1 cellular context compared by ENCODE assay signal in genomic region chr1:154320882-154321608, GRCh38.
A peak's percentile ranks its signal among the peaks of the same experiment; 100 is the strongest.
TF ChIP-seq lines count a peak whose summit lies in the region.

Gene AQP10, plus strand, starts transcription at chr1:154321093. Its CDS starts 63 bp downstream, at chr1:154321156.

TF ChIP-seq in HEK293, 187 proteins besides CTCF, POLR2A, EP300 and RAD21 (continued from another document):
- TF ChIP-seq HIC1 (tag by site-specific recombination; IDR thresholded peaks at IDR 0.05) (no peak), ZBTB8A (tag by site-specific recombination; IDR thresholded peaks at IDR 0.05) (no peak), ZNF768 (tag by site-specific recombination; IDR thresholded peaks at IDR 0.05) (0 out of 2 replicates have a peak, but pooled peaks have one; percentile 22), ZNF473 (tag by site-specific recombination; IDR thresholded peaks at IDR 0.05) (no peak), ZSCAN5A (tag by site-specific recombination; IDR thresholded peaks at IDR 0.05) (no peak), ATF2 (tag by site-specific recombination; IDR thresholded peaks at IDR 0.05; ENCODE audit: low read depth) (no peak), GLIS1 (tag by site-specific recombination; IDR thresholded peaks at IDR 0.05) (peak; percentile 40; the same call in 1 of the 2 replicates), OSR2 (tag by site-specific recombination; IDR thresholded peaks at IDR 0.05) (peak; percentile 82), ZNF280C (tag by site-specific recombination; IDR thresholded peaks at IDR 0.05) (no peak), ZNF629 (tag by site-specific recombination; IDR thresholded peaks at IDR 0.05) (no peak), ZNF26 (tag by site-specific recombination; IDR thresholded peaks at IDR 0.05) (no peak), ZNF404 (tag by site-specific recombination; IDR thresholded peaks at IDR 0.05) (no peak)
TF ChIP-seq in HEK293: peak in this region for 7.
